In the genomic region with DNA sequence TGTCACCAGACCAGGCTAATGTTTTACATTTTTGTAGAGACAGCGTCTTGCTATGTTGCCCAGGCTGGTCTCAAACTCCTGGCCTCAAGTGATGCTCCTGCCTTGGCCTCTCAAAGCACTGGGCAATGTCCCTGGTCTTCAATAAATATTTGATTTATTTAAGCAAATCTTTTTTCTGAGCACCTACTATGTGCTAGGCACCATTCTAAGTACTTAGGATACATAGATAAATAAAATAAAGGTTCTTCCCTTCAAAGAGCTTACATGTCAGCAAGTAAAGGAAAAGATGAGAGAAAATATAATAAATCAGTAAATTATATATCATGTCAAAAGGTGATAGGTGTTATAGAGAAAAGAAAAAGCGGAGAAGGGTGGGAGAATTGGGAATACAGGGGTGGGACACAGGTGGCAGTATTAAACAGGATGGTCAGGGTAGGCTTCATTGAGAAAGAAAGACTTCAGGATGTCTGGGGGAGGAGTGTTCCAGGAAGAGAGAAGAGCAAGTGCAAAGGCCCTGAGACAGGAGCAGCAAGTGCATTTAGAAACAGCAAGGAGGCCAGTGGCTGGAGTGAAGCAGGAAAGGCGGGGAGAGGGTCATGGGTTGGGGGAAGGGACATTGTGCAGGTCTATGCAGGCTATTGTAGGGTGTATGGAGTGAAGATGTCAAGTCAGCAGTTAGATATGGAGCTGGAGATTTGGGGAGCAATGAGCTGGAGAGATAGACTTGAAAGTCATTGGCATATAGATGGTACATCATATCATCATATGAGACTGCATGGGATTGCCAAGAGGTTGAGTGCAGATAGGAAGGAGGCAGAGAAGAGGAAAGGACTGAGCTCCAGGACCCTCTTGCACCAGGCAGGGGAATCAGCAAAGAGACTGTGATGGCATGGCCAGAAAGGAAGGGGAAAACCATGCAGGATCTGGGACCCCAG, we compare ENCODE assay signal across 2 cellular contexts.
TF ChIP-seq lines count a peak whose summit lies in the region.

No MANE protein-coding gene starts in this region.

TF ChIP-seq in HEK293, 187 proteins besides CTCF, POLR2A, EP300 and RAD21:
- TF ChIP-seq ZBTB48 (tag by site-specific recombination; IDR thresholded peaks at IDR 0.05): no peak
- TF ChIP-seq ZNF623 (tag by site-specific recombination; IDR thresholded peaks at IDR 0.05): peak; percentile 96

TF ChIP-seq in HepG2, 621 proteins besides CTCF, POLR2A, EP300 and RAD21:
- TF ChIP-seq, protein P1, sequence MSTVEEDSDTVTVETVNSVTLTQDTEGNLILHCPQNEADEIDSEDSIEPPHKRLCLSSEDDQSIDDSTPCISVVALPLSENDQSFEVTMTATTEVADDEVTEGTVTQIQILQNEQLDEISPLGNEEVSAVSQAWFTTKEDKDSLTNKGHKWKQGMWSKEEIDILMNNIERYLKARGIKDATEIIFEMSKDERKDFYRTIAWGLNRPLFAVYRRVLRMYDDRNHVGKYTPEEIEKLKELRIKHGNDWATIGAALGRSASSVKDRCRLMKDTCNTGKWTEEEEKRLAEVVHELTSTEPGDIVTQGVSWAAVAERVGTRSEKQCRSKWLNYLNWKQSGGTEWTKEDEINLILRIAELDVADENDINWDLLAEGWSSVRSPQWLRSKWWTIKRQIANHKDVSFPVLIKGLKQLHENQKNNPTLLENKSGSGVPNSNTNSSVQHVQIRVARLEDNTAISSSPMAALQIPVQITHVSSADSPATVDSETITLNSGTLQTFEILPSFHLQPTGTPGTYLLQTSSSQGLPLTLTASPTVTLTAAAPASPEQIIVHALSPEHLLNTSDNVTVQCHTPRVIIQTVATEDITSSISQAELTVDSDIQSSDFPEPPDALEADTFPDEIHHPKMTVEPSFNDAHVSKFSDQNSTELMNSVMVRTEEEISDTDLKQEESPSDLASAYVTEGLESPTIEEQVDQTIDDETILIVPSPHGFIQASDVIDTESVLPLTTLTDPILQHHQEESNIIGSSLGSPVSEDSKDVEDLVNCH (CRISPR knock-in tag; IDR thresholded peaks at IDR 0.05): no peak
- TF ChIP-seq MAFK (conservative IDR thresholded peaks at IDR 0.05 in 1 of 2, IDR thresholded peaks at IDR 0.05 in 1 of 2; ENCODE audit: low read length in 2 of 2): peak; percentile 87
- TF ChIP-seq TEAD3 (CRISPR knock-in tag; optimal IDR thresholded peaks at IDR 0.05; ENCODE audit: borderline replicate concordance): no peak
- TF ChIP-seq ZNF441 (CRISPR knock-in tag; IDR thresholded peaks at IDR 0.05; ENCODE audit: borderline replicate concordance): no peak
- TF ChIP-seq POLR2G (IDR thresholded peaks at IDR 0.05; ENCODE audit: low read depth, low read length): peak; percentile 30
- no peak for TF ChIP-seq ZSCAN22 (CRISPR knock-in tag; IDR thresholded peaks at IDR 0.05)
- TF ChIP-seq MIER3 (CRISPR knock-in tag; IDR thresholded peaks at IDR 0.05; ENCODE audit: borderline replicate concordance): no peak
- no peak for TF ChIP-seq ZNF484 (CRISPR knock-in tag; IDR thresholded peaks at IDR 0.05; ENCODE audit: borderline replicate concordance, low read depth)
- TF ChIP-seq, protein P2, sequence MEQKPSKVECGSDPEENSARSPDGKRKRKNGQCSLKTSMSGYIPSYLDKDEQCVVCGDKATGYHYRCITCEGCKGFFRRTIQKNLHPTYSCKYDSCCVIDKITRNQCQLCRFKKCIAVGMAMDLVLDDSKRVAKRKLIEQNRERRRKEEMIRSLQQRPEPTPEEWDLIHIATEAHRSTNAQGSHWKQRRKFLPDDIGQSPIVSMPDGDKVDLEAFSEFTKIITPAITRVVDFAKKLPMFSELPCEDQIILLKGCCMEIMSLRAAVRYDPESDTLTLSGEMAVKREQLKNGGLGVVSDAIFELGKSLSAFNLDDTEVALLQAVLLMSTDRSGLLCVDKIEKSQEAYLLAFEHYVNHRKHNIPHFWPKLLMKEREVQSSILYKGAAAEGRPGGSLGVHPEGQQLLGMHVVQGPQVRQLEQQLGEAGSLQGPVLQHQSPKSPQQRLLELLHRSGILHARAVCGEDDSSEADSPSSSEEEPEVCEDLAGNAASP (CRISPR knock-in tag; IDR thresholded peaks at IDR 0.05; ENCODE audit: borderline replicate concordance): no peak
- TF ChIP-seq TCF7 (IDR thresholded peaks at IDR 0.05; ENCODE audit: low read depth): 0 out of 2 replicates have a peak, but pooled peaks have one; percentile 2
- no peak for TF ChIP-seq FOXK2 (IDR thresholded peaks at IDR 0.05)
- peak; percentile 78 for TF ChIP-seq MAFF (IDR thresholded peaks at IDR 0.05; ENCODE audit: low read depth, low read length)
- no peak for TF ChIP-seq SYNCRIP (IDR thresholded peaks at IDR 0.05; ENCODE audit: insufficient read depth, low read depth, low read length)
- TF ChIP-seq, protein P3, sequence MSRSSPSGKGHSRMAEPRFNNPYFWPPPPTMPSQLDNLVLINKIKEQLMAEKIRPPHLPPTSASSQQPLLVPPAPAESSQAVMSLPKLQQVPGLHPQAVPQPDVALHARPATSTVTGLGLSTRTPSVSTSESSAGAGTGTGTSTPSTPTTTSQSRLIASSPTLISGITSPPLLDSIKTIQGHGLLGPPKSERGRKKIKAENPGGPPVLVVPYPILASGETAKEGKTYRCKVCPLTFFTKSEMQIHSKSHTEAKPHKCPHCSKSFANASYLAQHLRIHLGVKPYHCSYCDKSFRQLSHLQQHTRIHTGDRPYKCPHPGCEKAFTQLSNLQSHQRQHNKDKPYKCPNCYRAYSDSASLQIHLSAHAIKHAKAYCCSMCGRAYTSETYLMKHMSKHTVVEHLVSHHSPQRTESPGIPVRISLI (CRISPR knock-in tag; IDR thresholded peaks at IDR 0.05; ENCODE audit: borderline replicate concordance): no peak
- TF ChIP-seq NCOA5 (CRISPR knock-in tag; IDR thresholded peaks at IDR 0.05): no peak
- TF ChIP-seq MAF1 (CRISPR knock-in tag; IDR thresholded peaks at IDR 0.05; ENCODE audit: borderline replicate concordance): no peak
- TF ChIP-seq ZNF841 (CRISPR knock-in tag; IDR thresholded peaks at IDR 0.05; ENCODE audit: borderline replicate concordance): no peak
- TF ChIP-seq, protein P4, sequence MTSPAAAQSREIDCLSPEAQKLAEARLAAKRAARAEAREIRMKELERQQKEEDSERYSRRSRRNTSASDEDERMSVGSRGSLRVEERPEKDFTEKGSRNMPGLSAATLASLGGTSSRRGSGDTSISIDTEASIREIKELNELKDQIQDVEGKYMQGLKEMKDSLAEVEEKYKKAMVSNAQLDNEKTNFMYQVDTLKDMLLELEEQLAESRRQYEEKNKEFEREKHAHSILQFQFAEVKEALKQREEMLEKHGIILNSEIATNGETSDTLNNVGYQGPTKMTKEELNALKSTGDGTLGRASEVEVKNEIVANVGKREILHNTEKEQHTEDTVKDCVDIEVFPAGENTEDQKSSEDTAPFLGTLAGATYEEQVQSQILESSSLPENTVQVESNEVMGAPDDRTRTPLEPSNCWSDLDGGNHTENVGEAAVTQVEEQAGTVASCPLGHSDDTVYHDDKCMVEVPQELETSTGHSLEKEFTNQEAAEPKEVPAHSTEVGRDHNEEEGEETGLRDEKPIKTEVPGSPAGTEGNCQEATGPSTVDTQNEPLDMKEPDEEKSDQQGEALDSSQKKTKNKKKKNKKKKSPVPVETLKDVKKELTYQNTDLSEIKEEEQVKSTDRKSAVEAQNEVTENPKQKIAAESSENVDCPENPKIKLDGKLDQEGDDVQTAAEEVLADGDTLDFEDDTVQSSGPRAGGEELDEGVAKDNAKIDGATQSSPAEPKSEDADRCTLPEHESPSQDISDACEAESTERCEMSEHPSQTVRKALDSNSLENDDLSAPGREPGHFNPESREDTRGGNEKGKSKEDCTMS (CRISPR knock-in tag; conservative IDR thresholded peaks at IDR 0.05): no peak
- TF ChIP-seq ZNF3 (CRISPR knock-in tag; IDR thresholded peaks at IDR 0.05): no peak
- TF ChIP-seq CHD4 (IDR thresholded peaks at IDR 0.05; ENCODE audit: borderline replicate concordance, low read length): peak; percentile 86; the same call in 1 of the 2 replicates
- no peak for TF ChIP-seq NONO (IDR thresholded peaks at IDR 0.05)
- TF ChIP-seq NONO (CRISPR knock-in tag; conservative IDR thresholded peaks at IDR 0.05): no peak
- TF ChIP-seq ZKSCAN1 (IDR thresholded peaks at IDR 0.05; ENCODE audit: low read length): peak; percentile 82
- TF ChIP-seq ZNF44 (CRISPR knock-in tag; IDR thresholded peaks at IDR 0.05): no peak
- TF ChIP-seq THAP11 (CRISPR knock-in tag; IDR thresholded peaks at IDR 0.05): no peak
- no peak for TF ChIP-seq ZNF570 (CRISPR knock-in tag; IDR thresholded peaks at IDR 0.05; ENCODE audit: borderline replicate concordance)
- TF ChIP-seq ZFP90 (CRISPR knock-in tag; IDR thresholded peaks at IDR 0.05; ENCODE audit: borderline replicate concordance): no peak
- TF ChIP-seq, protein P5, sequence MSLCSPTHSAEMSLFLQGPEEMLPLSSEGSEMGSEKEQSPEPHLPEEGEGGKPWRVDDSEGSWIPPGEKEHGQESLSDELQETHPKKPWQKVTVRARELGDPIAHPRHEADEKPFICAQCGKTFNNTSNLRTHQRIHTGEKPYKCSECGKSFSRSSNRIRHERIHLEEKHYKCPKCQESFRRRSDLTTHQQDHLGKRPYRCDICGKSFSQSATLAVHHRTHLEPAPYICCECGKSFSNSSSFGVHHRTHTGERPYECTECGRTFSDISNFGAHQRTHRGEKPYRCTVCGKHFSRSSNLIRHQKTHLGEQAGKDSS (CRISPR knock-in tag; IDR thresholded peaks at IDR 0.05; ENCODE audit: borderline replicate concordance, low read depth): no peak
- TF ChIP-seq HNRNPLL (IDR thresholded peaks at IDR 0.05; ENCODE audit: low read depth, low read length, poor library complexity, severe bottlenecking): no peak
